In the genomic region with DNA sequence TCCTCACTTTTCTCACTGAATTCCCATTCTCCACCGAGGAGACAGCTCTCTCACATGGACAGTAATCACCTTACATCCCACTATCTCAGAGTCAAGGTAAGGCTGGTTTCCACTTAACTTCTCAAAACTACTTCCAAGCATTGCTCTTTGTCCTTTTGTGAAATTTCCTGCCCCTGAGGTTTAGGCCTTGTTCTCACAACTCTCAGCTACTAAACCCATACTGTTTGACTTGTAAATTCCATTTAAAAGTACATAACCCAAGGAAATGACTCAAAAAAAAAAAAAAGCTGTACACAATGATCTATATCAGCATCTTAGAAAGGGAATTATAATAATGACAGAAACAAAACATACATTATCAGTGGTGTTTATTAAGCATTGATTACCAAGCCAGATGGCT, we compare ENCODE assay signal across 26 cellular contexts. TPM values are rescaled to one million over a fixed set of nuclear protein-coding genes. Genes with fewer than 3 reads are reported as not detected.
"Had no signal": no experiment of that assay in that cellular context is flagged by ENCODE, and none has a peak within 500 bp of the region (broad histone marks: within the 10 kb centered on the region; RNA-seq: fewer than 3 reads in every experiment).

No MANE protein-coding gene starts in this region.

- H3K9me3 ChIP-seq: breast epithelium, esophagus muscularis mucosa, gastrocnemius medialis, left ventricle myocardium inferior, pancreas, tibial nerve had no signal

- H3K36me3 ChIP-seq: breast epithelium, pancreas had no signal

- ATAC-seq: activated T-helper 17 cell treated with anti-CD3 and anti-CD28 coated beads, Interleukin-2, amount 50 U/mL, for 72 hours; gastrocnemius medialis; natural killer cell treated with Interleukin-12 subunit alpha and Interleukin-12 subunit beta and Interleukin-15 and Interleukin-18, amount 100 ng/mL, for 72 hours; pancreas; right cardiac atrium had no signal

- H3K4me3 ChIP-seq: breast epithelium, esophagus muscularis mucosa, gastrocnemius medialis, left ventricle myocardium inferior, pancreas, skin epidermis, tibial nerve had no signal

- DNase-seq: activated CD4-positive, alpha-beta T cell treated with anti-CD3 and anti-CD28 coated beads for 48 hours; activated CD8-positive, alpha-beta memory T cell treated with anti-CD3 and anti-CD28 coated beads for 24 hours; activated CD8-positive, alpha-beta memory T cell treated with anti-CD3 and anti-CD28 coated beads, Interleukin-2, amount 50 U/mL, for 4 hours; activated naive CD4-positive, alpha-beta T cell; activated naive CD8-positive, alpha-beta T cell treated with anti-CD3 and anti-CD28 coated beads, Interleukin-2, amount 10 ng/mL, durations not matched to agents 7 days and 5 days; activated T-cell treated with anti-CD3 and anti-CD28 coated beads, Interleukin-2, amount 50 U/mL, for 24 hours; amniotic stem cell; effector memory CD4-positive, alpha-beta T cell; gastrocnemius medialis; head of caudate nucleus; hypothalamus; left ventricle myocardium inferior; midbrain; pancreas; right cardiac atrium; stimulated activated CD4-positive, alpha-beta T cell treated with anti-CD3 and anti-CD28 coated beads, Interleukin-1b, Interleukin-23, amount 100 ng/mL, for 48 hours; substantia nigra; T1000 had no signal

- H3K27ac Mint-ChIP-seq: activated naive CD8-positive, alpha-beta T cell treated with anti-CD3 and anti-CD28 coated beads, Interleukin-2, amount 10 ng/mL, durations not matched to agents 7 days and 5 days; activated T-cell treated with anti-CD3 and anti-CD28 coated beads, Interleukin-2, amount 50 U/mL, for 24 hours; activated T-helper 17 cell treated with anti-CD3 and anti-CD28 coated beads, Interleukin-2, amount 50 U/mL, for 72 hours; dendritic cell treated with granulocyte-macrophage colony-stimulating factor and Interleukin-4, amounts not matched to agents 40 ng/mL and 50 ng/mL, for 4 days; stimulated activated naive CD8-positive, alpha-beta T cell treated with anti-CD3 and anti-CD28 coated beads, Interleukin-15, Interleukin-2, amounts not matched to agents 100 ng/mL and 50 ng/mL, for 24 hours had no signal

- H3K27me3 ChIP-seq: breast epithelium, esophagus muscularis mucosa, gastrocnemius medialis, pancreas, tibial nerve had no signal

- H3K9me3 Mint-ChIP-seq: activated naive CD8-positive, alpha-beta T cell treated with anti-CD3 and anti-CD28 coated beads, Interleukin-2, amount 10 ng/mL, durations not matched to agents 7 days and 5 days; activated T-cell treated with anti-CD3 and anti-CD28 coated beads, Interleukin-2, amount 50 U/mL, for 24 hours; activated T-helper 17 cell treated with anti-CD3 and anti-CD28 coated beads, Interleukin-2, amount 50 U/mL, for 72 hours; dendritic cell treated with granulocyte-macrophage colony-stimulating factor and Interleukin-4, amounts not matched to agents 40 ng/mL and 50 ng/mL, for 4 days; natural killer cell treated with Interleukin-12 subunit alpha and Interleukin-12 subunit beta and Interleukin-15 and Interleukin-18, amount 100 ng/mL, for 72 hours; stimulated activated naive CD8-positive, alpha-beta T cell treated with anti-CD3 and anti-CD28 coated beads, Interleukin-15, Interleukin-2, amounts not matched to agents 100 ng/mL and 50 ng/mL, for 24 hours had no signal

- H3K27me3 Mint-ChIP-seq: activated naive CD8-positive, alpha-beta T cell treated with anti-CD3 and anti-CD28 coated beads, Interleukin-2, amount 10 ng/mL, durations not matched to agents 7 days and 5 days; activated T-cell treated with anti-CD3 and anti-CD28 coated beads, Interleukin-2, amount 50 U/mL, for 24 hours; activated T-helper 17 cell treated with anti-CD3 and anti-CD28 coated beads, Interleukin-2, amount 50 U/mL, for 72 hours; dendritic cell treated with granulocyte-macrophage colony-stimulating factor and Interleukin-4, amounts not matched to agents 40 ng/mL and 50 ng/mL, for 4 days; natural killer cell treated with Interleukin-12 subunit alpha and Interleukin-12 subunit beta and Interleukin-15 and Interleukin-18, amount 100 ng/mL, for 72 hours; stimulated activated naive CD8-positive, alpha-beta T cell treated with anti-CD3 and anti-CD28 coated beads, Interleukin-15, Interleukin-2, amounts not matched to agents 100 ng/mL and 50 ng/mL, for 24 hours had no signal

- H3K27ac ChIP-seq: breast epithelium, esophagus muscularis mucosa, gastrocnemius medialis, left ventricle myocardium inferior, pancreas, skin epidermis, tibial nerve had no signal

- H3K4me3 Mint-ChIP-seq: activated naive CD8-positive, alpha-beta T cell treated with anti-CD3 and anti-CD28 coated beads, Interleukin-2, amount 10 ng/mL, durations not matched to agents 7 days and 5 days; activated T-cell treated with anti-CD3 and anti-CD28 coated beads, Interleukin-2, amount 50 U/mL, for 24 hours; activated T-helper 17 cell treated with anti-CD3 and anti-CD28 coated beads, Interleukin-2, amount 50 U/mL, for 72 hours; dendritic cell treated with granulocyte-macrophage colony-stimulating factor and Interleukin-4, amounts not matched to agents 40 ng/mL and 50 ng/mL, for 4 days; natural killer cell treated with Interleukin-12 subunit alpha and Interleukin-12 subunit beta and Interleukin-15 and Interleukin-18, amount 100 ng/mL, for 72 hours; stimulated activated naive CD8-positive, alpha-beta T cell treated with anti-CD3 and anti-CD28 coated beads, Interleukin-15, Interleukin-2, amounts not matched to agents 100 ng/mL and 50 ng/mL, for 24 hours had no signal

- H3K4me1 ChIP-seq: breast epithelium had no signal

RNA-seq across cellular contexts. Expression of a gene that starts 28.8 kb away (rescaled TPM):
- total RNA-seq: activated naive CD8-positive, alpha-beta T cell treated with anti-CD3 and anti-CD28 coated beads, Interleukin-2, amount 10 ng/mL, durations not matched to agents 7 days and 5 days; breast epithelium had no signal
